Comparison of ENCODE assay signal across 18 cellular contexts in genomic region chr21:44992608-44993031, GRCh38. TPM values are rescaled to one million over a fixed set of nuclear protein-coding genes. Genes with fewer than 3 reads are reported as not detected.
A peak's percentile ranks its signal among the peaks of the same experiment; 100 is the strongest.
DNase-seq lines count a peak whose midpoint lies in the region; ATAC-seq, FAIRE-seq and TF ChIP-seq lines count a peak whose summit lies in the region.
"Had no signal": no experiment of that assay in that cellular context is flagged by ENCODE, and none has a peak within 500 bp of the region (broad histone marks: within the 10 kb centered on the region; RNA-seq: fewer than 3 reads in every experiment).

No MANE protein-coding gene starts in this region.

- no peaks in the 10 kb centered on the region for H3K27me3 Mint-ChIP-seq in activated CD8-positive, alpha-beta T cell treated with anti-CD3 and anti-CD28 coated beads, Interleukin-2, amount 10 ng/mL, durations not matched to agents 7 days and 5 days (ENCODE audit: low read depth)
- H3K27me3 Mint-ChIP-seq in type B pancreatic cell = peaks cover 3% of the 10 kb centered on the region

- H3K9me3 ChIP-seq in left ventricle myocardium inferior (replicated peaks) (no peaks in the 10 kb centered on the region), HepG2 (ENCODE audit: low read length) (no peaks in the 10 kb centered on the region)

- TF ChIP-seq RAD21 in HepG2 (CRISPR knock-in tag; IDR thresholded peaks at IDR 0.05) = no peak

- no peaks in the 10 kb centered on the region for H3K36me3 ChIP-seq in left ventricle myocardium inferior
- H3K36me3 ChIP-seq in HepG2 (replicated peaks in 1 of 2; ENCODE audit: control insufficient read depth in 1 of 2, insufficient read depth in 2 of 2, low read length in 2 of 2) = no peaks in the 10 kb centered on the region
- H3K36me3 ChIP-seq in rectal smooth muscle tissue (ENCODE audit: control insufficient read depth, insufficient read depth, low read length) = no peaks in the 10 kb centered on the region

- H3K4me3 ChIP-seq in left ventricle myocardium inferior = no peak overlapping the region
- peak overlapping the region in 1 of 3 experiments; percentile 13; a peak in 1 of 6 replicates for H3K4me3 ChIP-seq in HepG2 (replicated peaks in 1 of 3; ENCODE audit: insufficient read depth in 1 of 3, low read depth in 2 of 3, low read length in 3 of 3)
- H3K4me3 ChIP-seq in rectal smooth muscle tissue (ENCODE audit: low read length) = no peak overlapping the region

- TF ChIP-seq EP300 in HepG2 (IDR thresholded peaks at IDR 0.05; ENCODE audit: low read depth in 2 of 2, low read length in 2 of 2) (no peak), HepG2 (CRISPR knock-in tag; IDR thresholded peaks at IDR 0.05; ENCODE audit: borderline replicate concordance) (no peak)

- H3K9me3 Mint-ChIP-seq in activated CD8-positive, alpha-beta T cell treated with anti-CD3 and anti-CD28 coated beads, Interleukin-2, amount 10 ng/mL, durations not matched to agents 7 days and 5 days (ENCODE audit: insufficient read depth) = no peaks in the 10 kb centered on the region
- no peaks in the 10 kb centered on the region for H3K9me3 Mint-ChIP-seq in type B pancreatic cell

- no peaks in the 10 kb centered on the region for H4K20me1 ChIP-seq in HepG2 (ENCODE audit: insufficient read depth, low read length)

- POLR2A ChIA-PET in HepG2 (lab: Yijun Ruan, JAX) = interaction anchor here (0.7 kb wide), 1 partner anchor 9 kb away, joined by 3 read pairs; no protein-coding TSS in a partner anchor
- POLR2A ChIA-PET in activated CD8-positive, alpha-beta T cell treated with anti-CD3 and anti-CD28 coated beads, Interleukin-2, amount 10 ng/mL, durations not matched to agents 7 days and 5 days (lab: Charles Lee) = no interaction called here

- peaks cover 41% of the 10 kb centered on the region for H3K4me1 ChIP-seq in left ventricle myocardium inferior
- peaks cover 70% of the 10 kb centered on the region for H3K4me1 ChIP-seq in HepG2 (ENCODE audit: insufficient read depth, low read length)
- peaks cover 60% of the 10 kb centered on the region for H3K4me1 ChIP-seq in rectal smooth muscle tissue (ENCODE audit: control insufficient read depth, insufficient read depth, low read length)

- no peak overlapping the region for H3K27ac Mint-ChIP-seq in activated CD8-positive, alpha-beta T cell treated with anti-CD3 and anti-CD28 coated beads, Interleukin-2, amount 10 ng/mL, durations not matched to agents 7 days and 5 days
- H3K27ac Mint-ChIP-seq in type B pancreatic cell = no peak overlapping the region

- H3K4me2 ChIP-seq in HepG2 (ENCODE audit: low read depth, low read length) = peak overlapping the region; percentile 45

- no peak for TF ChIP-seq POLR2A in HepG2 (IDR thresholded peaks at IDR 0.05; ENCODE audit: insufficient read depth in 1 of 2, low read depth in 2 of 2, low read length in 2 of 2)

- no peak for FAIRE-seq in HepG2 (lab: Jason Lieb, UNC)
- FAIRE-seq: H54 had no signal

- CTCF ChIA-PET in HepG2 (lab: Yijun Ruan, JAX; ENCODE audit: low intra/inter-chr PET ratio, low total read pairs) = no interaction called here
- CTCF ChIA-PET in activated CD8-positive, alpha-beta T cell treated with anti-CD3 and anti-CD28 coated beads, Interleukin-2, amount 10 ng/mL, durations not matched to agents 7 days and 5 days (lab: Charles Lee) = interaction anchor here (1.0 kb wide), 1 partner anchor 148 kb away, joined by 4 read pairs; no protein-coding TSS in a partner anchor

- H3K79me2 ChIP-seq in HepG2 (ENCODE audit: insufficient read depth, low read length) = no peaks in the 10 kb centered on the region

- ATAC-seq in Right ventricle myocardium superior (ENCODE audit: poor library complexity) (no peak), HepG2 (peak; percentile 16; the same call in 2 of the 3 replicates), GM19351 (IDR thresholded peaks at IDR 0.05; ENCODE audit: unreplicated experiment) (no peak)
- no peak for ATAC-seq in activated CD8-positive, alpha-beta T cell treated with anti-CD3 and anti-CD28 coated beads, Interleukin-2, amount 10 ng/mL, durations not matched to agents 7 days and 5 days

- no peak overlapping the region for H2AFZ ChIP-seq in HepG2 (ENCODE audit: low read length)

- H3K27me3 ChIP-seq in left ventricle myocardium inferior (ENCODE audit: low read depth) = no peaks in the 10 kb centered on the region
- H3K27me3 ChIP-seq in HepG2 (ENCODE audit: control insufficient read depth in 1 of 2, insufficient read depth in 2 of 2, low read length in 2 of 2) = peaks cover 14 to 85% of the 10 kb centered on the region in 2 experiments
- no peaks in the 10 kb centered on the region for H3K27me3 ChIP-seq in rectal smooth muscle tissue (ENCODE audit: control insufficient read depth, insufficient read depth, low read length)

- peak; percentile 38 for DNase-seq in Right ventricle myocardium superior
- DNase-seq in left ventricle myocardium inferior = no peak
- DNase-seq in HepG2 (ENCODE audit: low spot score) = no peak
- no peak for DNase-seq in activated CD8-positive, alpha-beta T cell treated with anti-CD3 and anti-CD28 coated beads, Interleukin-2, amount 10 ng/mL, durations not matched to agents 7 days and 5 days
- no peak for DNase-seq in NCI-H2227 (lab: John Stamatoyannopoulos, UW; ENCODE audit: unreplicated experiment)
- DNase-seq in type B pancreatic cell (ENCODE audit: extremely low spot score, unreplicated experiment) = no peak
- DNase-seq: 8988T, C1 segment of cervical spinal cord, COR-L47, DMS153, NCI-H1436 treated with DMSO at 0.1 percent for 48 hours, NCI-H2081 treated with DMSO at 0.1 percent for 48 hours, NCI-H226, NCI-H526 treated with DMSO at 0.1 percent for 48 hours had no signal

- no CpG with 5 or more reads among the region's 13 CpGs for WGBS in HepG2 (ENCODE audit: low lambda C conversion rate)

- H3K4me3 Mint-ChIP-seq in activated CD8-positive, alpha-beta T cell treated with anti-CD3 and anti-CD28 coated beads, Interleukin-2, amount 10 ng/mL, durations not matched to agents 7 days and 5 days = no peak overlapping the region
- no peak overlapping the region for H3K4me3 Mint-ChIP-seq in type B pancreatic cell

- no peaks in the 10 kb centered on the region for H3K36me3 Mint-ChIP-seq in activated CD8-positive, alpha-beta T cell treated with anti-CD3 and anti-CD28 coated beads, Interleukin-2, amount 10 ng/mL, durations not matched to agents 7 days and 5 days (ENCODE audit: low read depth)
- H3K36me3 Mint-ChIP-seq in type B pancreatic cell = no peaks in the 10 kb centered on the region

- H3K27ac ChIP-seq in left ventricle myocardium inferior (replicated peaks) (no peak overlapping the region), HepG2 (ENCODE audit: extremely low read length, insufficient read depth, low read length) (no peak overlapping the region), rectal smooth muscle tissue (ENCODE audit: low read depth, low read length) (peak overlapping the region; percentile 65)
- H3K27ac ChIP-seq: RWPE1 had no signal

- TF ChIP-seq CTCF in left ventricle myocardium inferior (IDR thresholded peaks at IDR 0.05; ENCODE audit: borderline replicate concordance) (no peak), HepG2 (CRISPR knock-in tag; IDR thresholded peaks at IDR 0.05) (no peak), type B pancreatic cell (conservative IDR thresholded peaks at IDR 0.05) (no peak)

- intact Hi-C loops in Right ventricle myocardium superior (cut with DNase I) = no loop called here
- intact Hi-C loops in left ventricle myocardium inferior (cut with micrococcal nuclease) = no loop called here
- intact Hi-C loops in HepG2 (cut with micrococcal nuclease; ENCODE audit: unreplicated experiment) = no loop called here

- H3K4me1 Mint-ChIP-seq in activated CD8-positive, alpha-beta T cell treated with anti-CD3 and anti-CD28 coated beads, Interleukin-2, amount 10 ng/mL, durations not matched to agents 7 days and 5 days (ENCODE audit: low read depth) = no peaks in the 10 kb centered on the region
- H3K4me1 Mint-ChIP-seq in type B pancreatic cell (ENCODE audit: unreplicated experiment) = peaks cover 11% of the 10 kb centered on the region

- H3K9ac ChIP-seq in HepG2 (ENCODE audit: insufficient read depth, low read depth, low read length) (no peak overlapping the region), rectal smooth muscle tissue (ENCODE audit: low read length) (no peak overlapping the region)

- BruUV-seq in HepG2 (replicated peaks; lab: Mats Ljungman, UMichigan) = no TSS peak

- in situ Hi-C loops in HepG2 (cut with HindIII; ENCODE audit: extremely low pct_ligation_motif_present, low pct_unique_long_range_greater_than_20kb) = no loop called here

RNA-seq across cellular contexts. Expression of gene SLX9, which starts 52.8 kb away (rescaled TPM):
- total RNA-seq in Right ventricle myocardium superior (77.4 TPM), left ventricle myocardium inferior (70.7 TPM), HepG2 (2016; rRNA removed; fragmentation: Illumina TruSeq; extraction: Trizol) (47.1 and 51.5 TPM in 2 replicates), type B pancreatic cell (ENCODE audit: low replicate concordance) (25.6 and 33.3 TPM in 2 replicates)
- 43.4 and 50.9 TPM in 2 replicates for total RNA-seq in HepG2 (2016; cell fraction: cytosol; rRNA removed; fragmentation: Illumina TruSeq; extraction: Trizol; ENCODE audit: low read depth)
- total RNA-seq in HepG2 (2016; cell fraction: insoluble cytoplasmic fraction; rRNA removed; fragmentation: Illumina TruSeq; extraction: Trizol) = 51.9 and 55.4 TPM in 2 replicates
- 31.2 and 37.8 TPM in 2 replicates for total RNA-seq in HepG2 (2016; cell fraction: membrane; rRNA removed; fragmentation: Illumina TruSeq; extraction: Trizol)
- 17.3 and 20.5 TPM in 2 replicates for total RNA-seq in HepG2 (2016; cell fraction: nucleus; rRNA removed; fragmentation: Illumina TruSeq; extraction: Trizol)
- polyA plus RNA-seq in HepG2 (2011; rRNA removed) = 21.0 and 22.6 TPM in 2 replicates
- polyA plus RNA-seq in HepG2 (2011; cell fraction: cytosol; rRNA removed) = 32.4 and 47.0 TPM in 2 replicates
- polyA plus RNA-seq in HepG2 (2011; cell fraction: nucleus; rRNA removed) = 22.9 and 26.2 TPM in 2 replicates
- 22.9 TPM in 2 replicates for polyA plus RNA-seq in HepG2 (2012)
- 43.3 and 45.1 TPM in 2 replicates for polyA plus RNA-seq in HepG2 (2016; cell fraction: cytosol; fragmentation: Illumina TruSeq; extraction: Trizol; ENCODE audit: low read depth)
- polyA plus RNA-seq in HepG2 (2016; cell fraction: insoluble cytoplasmic fraction; fragmentation: Illumina TruSeq; extraction: Trizol; ENCODE audit: low read depth) = 53.9 and 57.5 TPM in 2 replicates
- 27.6 and 29.8 TPM in 2 replicates for polyA plus RNA-seq in HepG2 (2016; cell fraction: membrane; fragmentation: Illumina TruSeq; extraction: Trizol; ENCODE audit: low read depth)
- 35.4 and 41.4 TPM in 2 replicates for polyA plus RNA-seq in HepG2 (2016; cell fraction: nucleus; fragmentation: Illumina TruSeq; extraction: Trizol; ENCODE audit: insufficient read depth, low read depth)
- 14.1 and 17.2 TPM in 2 replicates for polyA minus RNA-seq in HepG2 (2011; rRNA and poly(A)+ RNA removed; ENCODE audit: low replicate concordance)
- 15.8 and 22.1 TPM in 2 replicates for polyA minus RNA-seq in HepG2 (2011; cell fraction: cytosol; rRNA and poly(A)+ RNA removed)
- 5.8 and 8.6 TPM in 2 replicates for polyA minus RNA-seq in HepG2 (2011; cell fraction: nucleus; rRNA and poly(A)+ RNA removed)
- total RNA-seq in activated CD8-positive, alpha-beta T cell treated with anti-CD3 and anti-CD28 coated beads, Interleukin-2, amount 10 ng/mL, durations not matched to agents 7 days and 5 days = 10 to 100 TPM; 56.6 to 60.4 TPM
